Comparison of ENCODE assay signal across 28 cellular contexts in genomic region chr16:28300327-28300726, GRCh38.
"Had no signal": no experiment of that assay in that cellular context is flagged by ENCODE, and none has a peak within 500 bp of the region (broad histone marks: within the 10 kb centered on the region; RNA-seq: fewer than 3 reads in every experiment).

No MANE protein-coding gene starts in this region.

- H3K27me3 Mint-ChIP-seq: activated CD4-positive, alpha-beta T cell treated with anti-CD3 and anti-CD28 coated beads for 36 hours had no signal

- H3K4me3 ChIP-seq: esophagus squamous epithelium, left ventricle myocardium inferior, lung, pancreas, prostate gland, smooth muscle cell, suprapubic skin, tibial artery, upper lobe of right lung had no signal

- DNase-seq: activated CD4-positive, alpha-beta T cell treated with anti-CD3 and anti-CD28 coated beads for 36 hours; activated CD4-positive, alpha-beta T cell treated with anti-CD3 and anti-CD28 coated beads, Interleukin-2, amount 50 U/mL, for 4 hours; activated CD4-positive, CD25-positive, alpha-beta regulatory T cell; activated effector memory CD4-positive, alpha-beta T cell treated with anti-CD3 and anti-CD28 coated beads, Interleukin-2, amount 50 U/mL, for 16 hours; activated naive CD4-positive, alpha-beta T cell treated with anti-CD3 and anti-CD28 coated beads, Interleukin-2, amount 10 ng/mL, durations not matched to agents 7 days and 5 days; activated T-cell treated with anti-CD3 and anti-CD28 coated beads for 4 hours; activated T-cell treated with anti-CD3 and anti-CD28 coated beads, Interleukin-2, amount 50 U/mL, for 72 hours; amniotic stem cell; central memory CD4-positive, alpha-beta T cell; esophagus squamous epithelium; foreskin melanocyte; islet precursor cell; left ventricle myocardium inferior; mesendoderm; nucleus accumbens; pancreas; stimulated activated CD4-positive, alpha-beta T cell treated with anti-CD3 and anti-CD28 coated beads, Interleukin-2, amount 100 ng/mL, for 24 hours; stimulated activated naive CD4-positive, alpha-beta T cell; SW 1271; tibial artery; upper lobe of right lung had no signal

- H3K27ac ChIP-seq: epithelial cell of prostate, esophagus squamous epithelium, left ventricle myocardium inferior, pancreas, prostate gland, suprapubic skin, tibial artery, upper lobe of right lung had no signal

- H3K4me3 Mint-ChIP-seq: activated CD4-positive, alpha-beta T cell treated with anti-CD3 and anti-CD28 coated beads for 36 hours; activated naive CD4-positive, alpha-beta T cell treated with anti-CD3 and anti-CD28 coated beads, Interleukin-2, amount 10 ng/mL, durations not matched to agents 7 days and 5 days; activated T-cell treated with anti-CD3 and anti-CD28 coated beads, Interleukin-2, amount 50 U/mL, for 72 hours; dendritic cell treated with granulocyte-macrophage colony-stimulating factor and Interleukin-4, amounts not matched to agents 40 ng/mL and 50 ng/mL, for 4 days had no signal

- FAIRE-seq: pancreas had no signal

- H3K4me2 ChIP-seq: smooth muscle cell had no signal

- H3K27ac Mint-ChIP-seq: activated naive CD4-positive, alpha-beta T cell treated with anti-CD3 and anti-CD28 coated beads, Interleukin-2, amount 10 ng/mL, durations not matched to agents 7 days and 5 days; activated T-cell treated with anti-CD3 and anti-CD28 coated beads, Interleukin-2, amount 50 U/mL, for 72 hours; dendritic cell treated with granulocyte-macrophage colony-stimulating factor and Interleukin-4, amounts not matched to agents 40 ng/mL and 50 ng/mL, for 4 days had no signal

- H3K9me3 ChIP-seq: esophagus squamous epithelium, left ventricle myocardium inferior, pancreas, prostate gland, suprapubic skin, tibial artery, upper lobe of right lung had no signal

- H3K4me1 ChIP-seq: esophagus squamous epithelium, pancreas, prostate gland, suprapubic skin, tibial artery, upper lobe of right lung had no signal

- H3K36me3 ChIP-seq: esophagus squamous epithelium, left ventricle myocardium inferior, pancreas, prostate gland, suprapubic skin, tibial artery, upper lobe of right lung had no signal

- H3K9me3 Mint-ChIP-seq: activated naive CD4-positive, alpha-beta T cell treated with anti-CD3 and anti-CD28 coated beads, Interleukin-2, amount 10 ng/mL, durations not matched to agents 7 days and 5 days; activated T-cell treated with anti-CD3 and anti-CD28 coated beads, Interleukin-2, amount 50 U/mL, for 72 hours; dendritic cell treated with granulocyte-macrophage colony-stimulating factor and Interleukin-4, amounts not matched to agents 40 ng/mL and 50 ng/mL, for 4 days; neural crest cell had no signal

- ATAC-seq: activated CD4-positive, alpha-beta T cell treated with anti-CD3 and anti-CD28 coated beads for 36 hours; activated T-cell treated with anti-CD3 and anti-CD28 coated beads, Interleukin-2, amount 50 U/mL, for 72 hours; pancreas; upper lobe of right lung had no signal

- H3K27me3 ChIP-seq: esophagus squamous epithelium, pancreas, upper lobe of right lung had no signal
